15 cellular contexts compared by ENCODE assay signal in the genomic region with DNA sequence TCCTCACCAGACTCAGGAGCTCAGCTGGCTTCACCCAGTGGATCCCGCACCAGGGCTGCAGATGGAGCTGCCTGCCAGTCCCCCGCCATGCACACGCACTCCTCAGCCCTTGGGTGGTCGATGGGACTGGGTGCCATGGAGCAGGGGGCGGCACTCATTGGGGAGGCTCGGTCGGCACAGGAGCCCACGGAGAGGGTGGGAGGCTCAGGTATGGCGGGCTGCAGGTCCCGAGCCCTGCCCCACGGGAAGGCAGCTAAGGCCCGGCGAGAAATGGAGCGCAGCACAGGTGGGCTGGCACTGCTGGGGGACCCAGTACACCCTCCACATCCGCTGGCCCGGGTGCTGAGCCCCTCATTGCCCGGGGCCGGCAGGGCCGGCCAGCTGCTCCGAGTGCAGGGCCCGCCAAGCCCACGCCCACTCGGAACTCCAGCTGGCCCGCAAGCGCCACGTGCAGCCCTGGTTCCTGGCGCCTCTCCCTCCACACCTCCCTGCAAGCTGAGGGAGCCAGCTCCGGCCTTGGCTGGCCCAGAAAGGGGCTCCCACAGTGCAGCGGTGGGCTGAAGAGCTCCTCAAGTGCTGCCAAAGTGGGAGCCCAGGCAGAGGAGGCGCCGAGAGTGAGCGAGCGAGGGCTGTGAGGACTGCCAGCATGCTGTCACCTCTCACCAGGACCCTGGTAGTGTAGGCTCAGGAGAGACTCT. TPM values are rescaled to one million over a fixed set of nuclear protein-coding genes. Genes with fewer than 3 reads are reported as not detected.
"Had no signal": no experiment of that assay in that cellular context is flagged by ENCODE, and none has a peak within 500 bp of the region (broad histone marks: within the 10 kb centered on the region; RNA-seq: fewer than 3 reads in every experiment).

No MANE protein-coding gene starts in this region.

RNA-seq across cellular contexts. Expression of a gene that starts 41.1 kb away (rescaled TPM):
- total RNA-seq: stomach, subcutaneous adipose tissue, suprapubic skin, temporal lobe, testis, thoracic aorta, thyroid gland, tibial nerve, transverse colon, upper lobe of left lung, upper lobe of right lung, ureter, urinary bladder, uterus, vagina had no signal

RNA-seq across cellular contexts. Expression of a gene that starts 55.1 kb away (rescaled TPM):
- total RNA-seq: stomach, subcutaneous adipose tissue, suprapubic skin, temporal lobe, thoracic aorta, thyroid gland, tibial nerve, transverse colon, upper lobe of left lung, upper lobe of right lung, ureter, urinary bladder, uterus, vagina had no signal
